In the genomic region with DNA sequence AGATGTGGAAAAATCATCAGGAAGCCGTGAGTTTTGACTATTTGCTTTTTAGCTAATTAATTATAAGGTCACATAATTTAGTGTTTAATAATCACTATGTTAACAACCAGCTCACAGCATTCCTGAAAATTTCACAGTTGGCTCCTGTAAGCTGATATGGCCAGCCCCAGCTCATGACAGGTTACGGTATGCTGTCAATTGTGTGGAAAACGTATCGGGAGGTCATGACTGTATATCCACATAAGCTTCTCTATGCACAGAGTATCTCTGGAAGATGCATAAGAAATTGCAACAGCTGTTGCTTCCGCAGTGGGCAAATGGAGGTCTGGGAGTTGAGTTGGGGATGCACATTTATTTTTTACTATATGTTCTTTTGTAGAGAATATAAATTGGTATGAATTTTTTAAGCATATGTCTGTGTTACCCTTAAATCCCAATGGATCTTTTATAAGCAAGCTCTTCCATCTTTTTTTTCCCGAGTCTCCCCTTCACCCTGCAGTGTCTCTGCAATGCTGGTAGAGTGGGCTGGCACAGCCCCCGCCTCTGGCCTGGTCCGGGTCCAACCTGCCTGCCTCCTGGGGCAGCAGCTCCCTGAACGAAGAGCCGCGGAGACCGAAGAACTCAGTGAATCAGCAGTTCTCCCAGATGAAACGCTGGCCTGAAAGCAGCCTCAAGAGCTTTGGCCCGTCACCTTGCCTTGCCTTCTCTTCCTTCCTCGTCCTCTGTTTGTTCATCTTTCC, we compare ENCODE assay signal across 18 cellular contexts.
DNase-seq lines count a peak whose midpoint lies in the region; ATAC-seq, FAIRE-seq and TF ChIP-seq lines count a peak whose summit lies in the region.
"Had no signal": no experiment of that assay in that cellular context is flagged by ENCODE, and none has a peak within 500 bp of the region (broad histone marks: within the 10 kb centered on the region; RNA-seq: fewer than 3 reads in every experiment).

No MANE protein-coding gene starts in this region.

- H3K27me3 ChIP-seq in esophagus muscularis mucosa (no peaks in the 10 kb centered on the region), skeletal muscle tissue (ENCODE audit: control insufficient read depth in 3 of 3, insufficient read depth in 3 of 3, low read length in 3 of 3) (no peaks in the 10 kb centered on the region), HepG2 (ENCODE audit: control insufficient read depth in 1 of 2, insufficient read depth in 2 of 2, low read length in 2 of 2) (peaks cover 0 to 3% of the 10 kb centered on the region in 2 experiments; a peak in 1 of 5 replicates)
- H3K27me3 ChIP-seq: BLaER1 had no signal

- ATAC-seq in activated T-cell treated with anti-CD3 and anti-CD28 coated beads, Interleukin-2, amount 50 U/mL, for 72 hours (replicated peaks in 1 of 2) = no peak
- ATAC-seq in HepG2 = no peak

- no peak overlapping the region for H3K4me3 Mint-ChIP-seq in activated T-cell treated with anti-CD3 and anti-CD28 coated beads, Interleukin-2, amount 50 U/mL, for 24 hours
- H3K4me3 Mint-ChIP-seq in activated T-cell treated with anti-CD3 and anti-CD28 coated beads, Interleukin-2, amount 50 U/mL, for 72 hours = no peak overlapping the region
- H3K4me3 Mint-ChIP-seq: CD8-positive, alpha-beta memory T cell; H9 had no signal

- no peak for TF ChIP-seq RAD21 in HepG2 (CRISPR knock-in tag; IDR thresholded peaks at IDR 0.05)

- H3K9me2 ChIP-seq in OCI-LY7 (ENCODE audit: insufficient read depth, low read length) = no peaks in the 10 kb centered on the region

- no peak overlapping the region for H2AFZ ChIP-seq in HepG2 (ENCODE audit: low read length)
- H2AFZ ChIP-seq in OCI-LY7 (ENCODE audit: low read length) = no peak overlapping the region

- in situ Hi-C loops in HepG2 (cut with HindIII; ENCODE audit: extremely low pct_ligation_motif_present, low pct_unique_long_range_greater_than_20kb) = no loop called here

- no peak for DNase-seq in activated T-cell treated with anti-CD3 and anti-CD28 coated beads, Interleukin-2, amount 50 U/mL, for 24 hours
- no peak for DNase-seq in activated T-cell treated with anti-CD3 and anti-CD28 coated beads, Interleukin-2, amount 50 U/mL, for 72 hours
- DNase-seq in esophagus muscularis mucosa (ENCODE audit: extremely low spot score) (peak; percentile 37), HepG2 (ENCODE audit: low spot score) (no peak), NCI-H1436 treated with DMSO at 0.1 percent for 48 hours (lab: John Stamatoyannopoulos, UW) (no peak), OCI-LY7 (ENCODE audit: low spot score) (no peak), NAMALWA (ENCODE audit: low spot score) (no peak)
- DNase-seq: 8988T; AML-193; Caco-2; CD8-positive, alpha-beta memory T cell; DND-41; GDM1; GOT3; H9 had no signal

- TF ChIP-seq POLR2A in esophagus muscularis mucosa (IDR thresholded peaks at IDR 0.05; ENCODE audit: low read depth) (no peak), HepG2 (IDR thresholded peaks at IDR 0.05; ENCODE audit: insufficient read depth in 1 of 2, low read depth in 2 of 2, low read length in 2 of 2) (no peak)

- CTCF ChIA-PET in HepG2 (lab: Yijun Ruan, JAX; ENCODE audit: low intra/inter-chr PET ratio, low total read pairs) (no interaction called here), OCI-LY7 (lab: Charles Lee; ENCODE audit: unreplicated experiment) (no interaction called here)

- no peak for FAIRE-seq in HepG2 (lab: Jason Lieb, UNC)
- FAIRE-seq: GM12892 had no signal

- H3K4me1 ChIP-seq in esophagus muscularis mucosa (no peaks in the 10 kb centered on the region), skeletal muscle tissue (ENCODE audit: control insufficient read depth in 3 of 3, insufficient read depth in 3 of 3, low read length in 3 of 3) (peaks cover 4 to 13% (median 9%) of the 10 kb centered on the region in 3 donors), HepG2 (ENCODE audit: insufficient read depth, low read length) (no peaks in the 10 kb centered on the region), OCI-LY7 (ENCODE audit: insufficient read depth, low read length, poor library complexity, severe bottlenecking) (no peaks in the 10 kb centered on the region)
- H3K4me1 ChIP-seq: BLaER1, Caco-2 had no signal

- TF ChIP-seq CTCF in esophagus muscularis mucosa (IDR thresholded peaks at IDR 0.05) (no peak), HepG2 (CRISPR knock-in tag; IDR thresholded peaks at IDR 0.05) (no peak), OCI-LY7 (conservative IDR thresholded peaks at IDR 0.05; ENCODE audit: low read length) (no peak)

- 88% methylated on average over 15 of the region's 15 CpGs for WGBS in esophagus muscularis mucosa
- 50% methylated on average over 15 of the region's 15 CpGs for WGBS in HepG2 (ENCODE audit: low lambda C conversion rate)

- no peak for TF ChIP-seq EP300 in esophagus muscularis mucosa (IDR thresholded peaks at IDR 0.05)
- no peak for TF ChIP-seq EP300 in HepG2 (IDR thresholded peaks at IDR 0.05; ENCODE audit: low read depth in 2 of 2, low read length in 2 of 2)
- no peak for TF ChIP-seq EP300 in HepG2 (CRISPR knock-in tag; IDR thresholded peaks at IDR 0.05; ENCODE audit: borderline replicate concordance)

- H3K27ac ChIP-seq in esophagus muscularis mucosa (replicated peaks in 1 of 4) = no peak overlapping the region
- H3K27ac ChIP-seq in skeletal muscle tissue (ENCODE audit: low read depth, low read length) = no peak overlapping the region
- H3K27ac ChIP-seq in HepG2 (ENCODE audit: extremely low read length, insufficient read depth, low read length) = no peak overlapping the region
- H3K27ac ChIP-seq in OCI-LY7 (ENCODE audit: low read depth, low read length, poor library complexity, severe bottlenecking) = no peak overlapping the region
- H3K27ac ChIP-seq: BLaER1 had no signal

- H3K36me3 Mint-ChIP-seq in activated T-cell treated with anti-CD3 and anti-CD28 coated beads, Interleukin-2, amount 50 U/mL, for 24 hours (ENCODE audit: low read depth) = peaks cover 5% of the 10 kb centered on the region
- H3K36me3 Mint-ChIP-seq in activated T-cell treated with anti-CD3 and anti-CD28 coated beads, Interleukin-2, amount 50 U/mL, for 72 hours (ENCODE audit: insufficient read depth in 2 of 2) = peaks cover 14 to 18% of the 10 kb centered on the region in 2 donors

- intact Hi-C loops in esophagus muscularis mucosa (cut with DNase I) = no loop called here
- intact Hi-C loops in HepG2 (cut with micrococcal nuclease; ENCODE audit: unreplicated experiment) = no loop called here
- intact Hi-C loops in OCI-LY7 (cut with micrococcal nuclease; ENCODE audit: unreplicated experiment) = no loop called here

- BruUV-seq in HepG2 (replicated peaks; lab: Mats Ljungman, UMichigan) = no TSS peak
- BruUV-seq in OCI-LY7 (replicated peaks; lab: Mats Ljungman, UMichigan) = no TSS peak

- H3K27me3 Mint-ChIP-seq in activated T-cell treated with anti-CD3 and anti-CD28 coated beads, Interleukin-2, amount 50 U/mL, for 24 hours = peaks cover 32% of the 10 kb centered on the region
- peaks cover 22% of the 10 kb centered on the region for H3K27me3 Mint-ChIP-seq in activated T-cell treated with anti-CD3 and anti-CD28 coated beads, Interleukin-2, amount 50 U/mL, for 72 hours (ENCODE audit: low read depth)

- H3K9me3 Mint-ChIP-seq in activated T-cell treated with anti-CD3 and anti-CD28 coated beads, Interleukin-2, amount 50 U/mL, for 24 hours = peaks cover 15% of the 10 kb centered on the region
- H3K9me3 Mint-ChIP-seq in activated T-cell treated with anti-CD3 and anti-CD28 coated beads, Interleukin-2, amount 50 U/mL, for 72 hours = peaks cover 7 to 12% of the 10 kb centered on the region in 2 donors
- H3K9me3 Mint-ChIP-seq: CD8-positive, alpha-beta memory T cell had no signal

- H3K4me1 Mint-ChIP-seq in activated T-cell treated with anti-CD3 and anti-CD28 coated beads, Interleukin-2, amount 50 U/mL, for 24 hours (ENCODE audit: low read depth) = peaks cover 28% of the 10 kb centered on the region
- H3K4me1 Mint-ChIP-seq in activated T-cell treated with anti-CD3 and anti-CD28 coated beads, Interleukin-2, amount 50 U/mL, for 72 hours (ENCODE audit: low read depth) = peaks cover 26% of the 10 kb centered on the region
- H3K4me1 Mint-ChIP-seq: CD8-positive, alpha-beta memory T cell had no signal

- no peak overlapping the region for H3K4me2 ChIP-seq in HepG2 (ENCODE audit: low read depth, low read length)
- no peak overlapping the region for H3K4me2 ChIP-seq in OCI-LY7 (ENCODE audit: low read length)
- H3K4me2 ChIP-seq: BLaER1 had no signal

- no peaks in the 10 kb centered on the region for H4K20me1 ChIP-seq in HepG2 (ENCODE audit: insufficient read depth, low read length)
- no peaks in the 10 kb centered on the region for H4K20me1 ChIP-seq in OCI-LY7 (ENCODE audit: insufficient read depth, low read length)
- H4K20me1 ChIP-seq: BLaER1 had no signal

- POLR2A ChIA-PET in HepG2 (lab: Yijun Ruan, JAX) (no interaction called here), OCI-LY7 (lab: Charles Lee) (no interaction called here)

- H3K4me3 ChIP-seq in esophagus muscularis mucosa = no peak overlapping the region
- peak overlapping the region in 2 of 3 donors; percentile 24 to 43 for H3K4me3 ChIP-seq in skeletal muscle tissue (ENCODE audit: low read length in 3 of 3)
- H3K4me3 ChIP-seq in HepG2 (replicated peaks in 1 of 3; ENCODE audit: insufficient read depth in 1 of 3, low read depth in 2 of 3, low read length in 3 of 3) = no peak overlapping the region
- H3K4me3 ChIP-seq in OCI-LY7 (ENCODE audit: low read depth, low read length, poor library complexity, severe bottlenecking) = no peak overlapping the region
- H3K4me3 ChIP-seq: BLaER1 had no signal

- peak overlapping the region; percentile 90 for H3K27ac Mint-ChIP-seq in activated T-cell treated with anti-CD3 and anti-CD28 coated beads, Interleukin-2, amount 50 U/mL, for 24 hours
- H3K27ac Mint-ChIP-seq in activated T-cell treated with anti-CD3 and anti-CD28 coated beads, Interleukin-2, amount 50 U/mL, for 72 hours = no peak overlapping the region
- H3K27ac Mint-ChIP-seq: CD8-positive, alpha-beta memory T cell had no signal

- H3K9me3 ChIP-seq in esophagus muscularis mucosa (no peaks in the 10 kb centered on the region), skeletal muscle tissue (ENCODE audit: control insufficient read depth in 3 of 3, low read length in 3 of 3) (no peaks in the 10 kb centered on the region), HepG2 (ENCODE audit: low read length) (no peaks in the 10 kb centered on the region), OCI-LY7 (ENCODE audit: low read length) (no peaks in the 10 kb centered on the region)
- H3K9me3 ChIP-seq: Caco-2 had no signal

- H3K36me3 ChIP-seq in esophagus muscularis mucosa (no peaks in the 10 kb centered on the region), skeletal muscle tissue (ENCODE audit: control insufficient read depth in 3 of 3, insufficient read depth in 3 of 3, low read length in 3 of 3) (no peaks in the 10 kb centered on the region), HepG2 (replicated peaks in 1 of 2; ENCODE audit: control insufficient read depth in 1 of 2, insufficient read depth in 2 of 2, low read length in 2 of 2) (no peaks in the 10 kb centered on the region), OCI-LY7 (ENCODE audit: insufficient read depth, low read length) (no peaks in the 10 kb centered on the region)
- H3K36me3 ChIP-seq: BLaER1 had no signal

- H3K9ac ChIP-seq in skeletal muscle tissue (ENCODE audit: low read depth in 1 of 3, low read length in 3 of 3) (peak overlapping the region in 1 of 3 donors; percentile 4), HepG2 (ENCODE audit: insufficient read depth, low read depth, low read length) (no peak overlapping the region)
- H3K9ac ChIP-seq: BLaER1 had no signal

- no peaks in the 10 kb centered on the region for H3K79me2 ChIP-seq in HepG2 (ENCODE audit: insufficient read depth, low read length)
- no peaks in the 10 kb centered on the region for H3K79me2 ChIP-seq in OCI-LY7 (ENCODE audit: insufficient read depth, low read depth, low read length)

Comparison
In these comparisons a context has a peak if more than half of its experiments do, and no peak if none do; other contexts are left out.
1. H3K4me3 ChIP-seq: peak in skeletal muscle tissue (2 of 3); none in esophagus muscularis mucosa (0 of 4), HepG2 (0 of 3) and OCI-LY7 (single experiment).